Comparison of ENCODE assay signal across 14 cellular contexts in genomic region chr12:71556881-71557280, GRCh38.
DNase-seq lines count a peak whose midpoint lies in the region; ATAC-seq, FAIRE-seq and TF ChIP-seq lines count a peak whose summit lies in the region.
"Had no signal": no experiment of that assay in that cellular context is flagged by ENCODE, and none has a peak within 500 bp of the region (broad histone marks: within the 10 kb centered on the region; RNA-seq: fewer than 3 reads in every experiment).

No MANE protein-coding gene starts in this region.

- H3K36me3 Mint-ChIP-seq in stimulated activated effector memory CD8-positive, alpha-beta T cell treated with anti-CD3 and anti-CD28 coated beads, Interleukin-12 subunit alpha, Interleukin-12 subunit beta, amount 100 ng/mL, for 72 hours: no peaks in the 10 kb centered on the region
- H3K36me3 Mint-ChIP-seq: mesothelial cell of epicardium had no signal

- ATAC-seq in foreskin keratinocyte: peak; percentile 99
- ATAC-seq in GM18870 (IDR thresholded peaks at IDR 0.05; ENCODE audit: unreplicated experiment): no peak
- no peak for ATAC-seq in GM21390 (IDR thresholded peaks at IDR 0.05; ENCODE audit: unreplicated experiment)
- ATAC-seq in stimulated activated effector memory CD8-positive, alpha-beta T cell treated with anti-CD3 and anti-CD28 coated beads, Interleukin-12 subunit alpha, Interleukin-12 subunit beta, amount 100 ng/mL, for 72 hours: no peak

- no peak for TF ChIP-seq CTCF in foreskin keratinocyte (conservative IDR thresholded peaks at IDR 0.05)

- DNase-seq in 8988T: peak; percentile 15
- DNase-seq in H54 (ENCODE audit: insufficient read length, low spot score): peak; percentile 58
- DNase-seq in SW 1271 (lab: John Stamatoyannopoulos, UW): peak; percentile 85 to 86
- peak; percentile 91 to 94 for DNase-seq in foreskin keratinocyte
- DNase-seq in stimulated activated effector memory CD8-positive, alpha-beta T cell treated with anti-CD3 and anti-CD28 coated beads, Interleukin-12 subunit alpha, Interleukin-12 subunit beta, amount 100 ng/mL, for 72 hours (ENCODE audit: low spot score in 2 of 2): no peak
- no peak for DNase-seq in T-helper 1 cell
- DNase-seq: C1 segment of cervical spinal cord, NCI-H510A, stomach had no signal

- H3K27me3 ChIP-seq in foreskin keratinocyte: no peaks in the 10 kb centered on the region
- H3K27me3 ChIP-seq: stomach had no signal

- no peaks in the 10 kb centered on the region for H3K4me1 Mint-ChIP-seq in stimulated activated effector memory CD8-positive, alpha-beta T cell treated with anti-CD3 and anti-CD28 coated beads, Interleukin-12 subunit alpha, Interleukin-12 subunit beta, amount 100 ng/mL, for 72 hours

- H3K4me1 ChIP-seq in foreskin keratinocyte: peaks cover 9% of the 10 kb centered on the region

- no peak overlapping the region for H3K27ac ChIP-seq in foreskin keratinocyte
- H3K27ac ChIP-seq: stomach, VCaP had no signal

- no peaks in the 10 kb centered on the region for H3K9me3 Mint-ChIP-seq in stimulated activated effector memory CD8-positive, alpha-beta T cell treated with anti-CD3 and anti-CD28 coated beads, Interleukin-12 subunit alpha, Interleukin-12 subunit beta, amount 100 ng/mL, for 72 hours
- H3K9me3 Mint-ChIP-seq: mesothelial cell of epicardium had no signal

- peak; percentile 98 for FAIRE-seq in H54 (lab: Jason Lieb, UNC)
- FAIRE-seq: endothelial cell of umbilical vein had no signal

- no peak for TF ChIP-seq POLR2A in H54 (IDR thresholded peaks at IDR 0.05; ENCODE audit: low read depth, low read length)

- H3K4me3 Mint-ChIP-seq in stimulated activated effector memory CD8-positive, alpha-beta T cell treated with anti-CD3 and anti-CD28 coated beads, Interleukin-12 subunit alpha, Interleukin-12 subunit beta, amount 100 ng/mL, for 72 hours: no peak overlapping the region
- H3K4me3 Mint-ChIP-seq: mesothelial cell of epicardium had no signal

- H3K27ac Mint-ChIP-seq in stimulated activated effector memory CD8-positive, alpha-beta T cell treated with anti-CD3 and anti-CD28 coated beads, Interleukin-12 subunit alpha, Interleukin-12 subunit beta, amount 100 ng/mL, for 72 hours: no peak overlapping the region
- H3K27ac Mint-ChIP-seq: mesothelial cell of epicardium had no signal

Comparison
In these comparisons a context has a peak if more than half of its experiments do, and no peak if none do; other contexts are left out.
1. DNase-seq: peak in 8988T (single experiment), H54 (single experiment), SW 1271 (2 of 2) and foreskin keratinocyte (2 of 2); none in stimulated activated effector memory CD8-positive, alpha-beta T cell treated with anti-CD3 and anti-CD28 coated beads, Interleukin-12 subunit alpha, Interleukin-12 subunit beta, amount 100 ng/mL, for 72 hours (0 of 2) and T-helper 1 cell (0 of 5).